In genomic region chr15:80099246-80099645, GRCh38 we compare ENCODE assay signal across 13 cellular contexts. TPM values are rescaled to one million over a fixed set of nuclear protein-coding genes. Genes with fewer than 3 reads are reported as not detected.
DNase-seq lines count a peak whose midpoint lies in the region; ATAC-seq and TF ChIP-seq lines count a peak whose summit lies in the region.
"Had no signal": no experiment of that assay in that cellular context is flagged by ENCODE, and none has a peak within 500 bp of the region (broad histone marks: within the 10 kb centered on the region; RNA-seq: fewer than 3 reads in every experiment).

No MANE protein-coding gene starts in this region.

- H3K4me1 ChIP-seq in ascending aorta: peaks cover 0 to 8% of the 10 kb centered on the region in 2 donors

- no peak overlapping the region for H3K4me3 ChIP-seq in ascending aorta

- H3K36me3 ChIP-seq in ascending aorta: no peaks in the 10 kb centered on the region

- ATAC-seq in GM19452 (IDR thresholded peaks at IDR 0.05; ENCODE audit: unreplicated experiment): peak; percentile 44
- peak; percentile 33 for ATAC-seq in HG02970 (IDR thresholded peaks at IDR 0.05; ENCODE audit: low FRiP score, unreplicated experiment)
- peak; percentile 37; the same call in 2 of the 3 replicates for ATAC-seq in SK-N-SH treated with all-trans-retinoic acid at 6 μM for 48 hours
- ATAC-seq in HG03196 (IDR thresholded peaks at IDR 0.05; ENCODE audit: unreplicated experiment): no peak
- ATAC-seq: esophagus mucosa; stimulated activated naive CD8-positive, alpha-beta T cell treated with anti-CD3 and anti-CD28 coated beads, Interleukin-15, amount 100 ng/mL, for 72 hours had no signal

- no peaks in the 10 kb centered on the region for H3K9me3 ChIP-seq in ascending aorta

- H3K27me3 ChIP-seq in ascending aorta: no peaks in the 10 kb centered on the region

- no peak overlapping the region for H3K27ac ChIP-seq in ascending aorta

- TF ChIP-seq CTCF in ascending aorta (IDR thresholded peaks at IDR 0.05): no peak

- in situ Hi-C loops in ACHN (cut with HindIII; ENCODE audit: low pct_ligation_motif_present, low pct_unique_long_range_greater_than_20kb, low sequenced_read_pairs): no loop called here

- DNase-seq in ACHN (peak; percentile 22), H4 (ENCODE audit: low spot score) (no peak), AG20443 (ENCODE audit: low spot score) (no peak), ascending aorta (ENCODE audit: low spot score in 2 of 2) (no peak)
- DNase-seq: 8988T; NCI-H1417; stimulated activated naive CD8-positive, alpha-beta T cell treated with anti-CD3 and anti-CD28 coated beads, Interleukin-15, amount 100 ng/mL, for 72 hours; T-helper 2 cell had no signal

- intact Hi-C loops in ascending aorta (cut with DNase I): no loop called here

TF ChIP-seq in SK-N-SH treated with all-trans-retinoic acid at 6 μM for 48 hours, 23 proteins besides CTCF, POLR2A, EP300 and RAD21:
- TF ChIP-seq ISL1 (CRISPR knock-in tag; IDR thresholded peaks at IDR 0.05) (0 out of 2 replicates have a peak, but pooled peaks have one; percentile 23), OSR1 (CRISPR knock-in tag; IDR thresholded peaks at IDR 0.05) (no peak), RARB (CRISPR knock-in tag; IDR thresholded peaks at IDR 0.05) (no peak), SNAI2 (CRISPR knock-in tag; IDR thresholded peaks at IDR 0.05) (no peak)

RNA-seq across cellular contexts. Expression of gene ZFAND6, which starts 39.8 kb away (rescaled TPM):
- total RNA-seq in H4 (2014; rRNA removed; shearing (Covaris generic)): 140 and 179 TPM in 2 replicates
- total RNA-seq in ascending aorta: 49.6 TPM

RNA-seq across cellular contexts. Expression of gene FAH, which starts 53.6 kb away (rescaled TPM):
- total RNA-seq in H4 (2014; rRNA removed; shearing (Covaris generic)): 50.3 and 56.6 TPM in 2 replicates
- 23.4 TPM for total RNA-seq in ascending aorta
